Comparison of ENCODE assay signal across 1 cellular context in genomic region chr13:52846567-52847321, GRCh38.
TF ChIP-seq lines count a peak whose summit lies in the region.

No MANE protein-coding gene starts in this region.

TF ChIP-seq in WTC11, 78 proteins besides CTCF, POLR2A, EP300 and RAD21 (continued from another document and continues in another):
- TF ChIP-seq IRF2 (CRISPR knock-in tag; IDR thresholded peaks at IDR 0.05; ENCODE audit: borderline replicate concordance, low read depth) (no peak), ESRRA (CRISPR knock-in tag; IDR thresholded peaks at IDR 0.05; ENCODE audit: borderline replicate concordance) (peak; percentile 98), CBFB (CRISPR knock-in tag; IDR thresholded peaks at IDR 0.05; ENCODE audit: low read depth) (peak; percentile 98), RORB (CRISPR knock-in tag; IDR thresholded peaks at IDR 0.05) (no peak), AR (CRISPR knock-in tag; IDR thresholded peaks at IDR 0.05) (no peak), ZNF232 (CRISPR knock-in tag; IDR thresholded peaks at IDR 0.05) (peak; percentile 99), KAT7 (CRISPR knock-in tag; IDR thresholded peaks at IDR 0.05; ENCODE audit: borderline replicate concordance) (peak; percentile 99), JUN (CRISPR knock-in tag; IDR thresholded peaks at IDR 0.05) (peak; percentile 99), MXD4 (CRISPR knock-in tag; IDR thresholded peaks at IDR 0.05; ENCODE audit: borderline replicate concordance) (no peak), ZNF121 (CRISPR knock-in tag; IDR thresholded peaks at IDR 0.05) (no peak), ATF2 (CRISPR knock-in tag; IDR thresholded peaks at IDR 0.05; ENCODE audit: borderline replicate concordance, low read depth) (peak; percentile 81), ATF1 (CRISPR knock-in tag; IDR thresholded peaks at IDR 0.05) (peak; percentile 96), OVOL2 (CRISPR knock-in tag; IDR thresholded peaks at IDR 0.05; ENCODE audit: borderline replicate concordance) (no peak), ELF4 (CRISPR knock-in tag; IDR thresholded peaks at IDR 0.05; ENCODE audit: low read depth) (peak; percentile 95), E2F4 (CRISPR knock-in tag; IDR thresholded peaks at IDR 0.05; ENCODE audit: borderline replicate concordance, low read depth) (peak; percentile 95), TP53 (CRISPR knock-in tag; IDR thresholded peaks at IDR 0.05) (peak; percentile 98), ETV6 (CRISPR knock-in tag; IDR thresholded peaks at IDR 0.05) (peak; percentile 99), GTF2I (CRISPR knock-in tag; conservative IDR thresholded peaks at IDR 0.05) (no peak), NR2C2 (CRISPR knock-in tag; IDR thresholded peaks at IDR 0.05) (no peak; the same call in 1 of the 2 replicates), NR3C1 (CRISPR knock-in tag; conservative IDR thresholded peaks at IDR 0.05; ENCODE audit: low read depth) (peak; percentile 98; the same call in 1 of the 2 replicates), SMAD4 (CRISPR knock-in tag; IDR thresholded peaks at IDR 0.05) (peak; percentile 96), NFYB (CRISPR knock-in tag; conservative IDR thresholded peaks at IDR 0.05; ENCODE audit: low read depth) (peak; percentile 38; the same call in 1 of the 2 replicates), FOXP1 (CRISPR knock-in tag; IDR thresholded peaks at IDR 0.05; ENCODE audit: borderline replicate concordance) (peak; percentile 99), PRDM15 (CRISPR knock-in tag; IDR thresholded peaks at IDR 0.05) (no peak; the same call in 1 of the 2 replicates), TEAD4 (CRISPR knock-in tag; IDR thresholded peaks at IDR 0.05) (peak; percentile 97), NFE2L1 (CRISPR knock-in tag; IDR thresholded peaks at IDR 0.05) (peak; percentile 96), CDX4 (CRISPR knock-in tag; IDR thresholded peaks at IDR 0.05; ENCODE audit: borderline replicate concordance) (no peak), HMGA2 (CRISPR knock-in tag; IDR thresholded peaks at IDR 0.05) (no peak)
- TF ChIP-seq, protein P1, sequence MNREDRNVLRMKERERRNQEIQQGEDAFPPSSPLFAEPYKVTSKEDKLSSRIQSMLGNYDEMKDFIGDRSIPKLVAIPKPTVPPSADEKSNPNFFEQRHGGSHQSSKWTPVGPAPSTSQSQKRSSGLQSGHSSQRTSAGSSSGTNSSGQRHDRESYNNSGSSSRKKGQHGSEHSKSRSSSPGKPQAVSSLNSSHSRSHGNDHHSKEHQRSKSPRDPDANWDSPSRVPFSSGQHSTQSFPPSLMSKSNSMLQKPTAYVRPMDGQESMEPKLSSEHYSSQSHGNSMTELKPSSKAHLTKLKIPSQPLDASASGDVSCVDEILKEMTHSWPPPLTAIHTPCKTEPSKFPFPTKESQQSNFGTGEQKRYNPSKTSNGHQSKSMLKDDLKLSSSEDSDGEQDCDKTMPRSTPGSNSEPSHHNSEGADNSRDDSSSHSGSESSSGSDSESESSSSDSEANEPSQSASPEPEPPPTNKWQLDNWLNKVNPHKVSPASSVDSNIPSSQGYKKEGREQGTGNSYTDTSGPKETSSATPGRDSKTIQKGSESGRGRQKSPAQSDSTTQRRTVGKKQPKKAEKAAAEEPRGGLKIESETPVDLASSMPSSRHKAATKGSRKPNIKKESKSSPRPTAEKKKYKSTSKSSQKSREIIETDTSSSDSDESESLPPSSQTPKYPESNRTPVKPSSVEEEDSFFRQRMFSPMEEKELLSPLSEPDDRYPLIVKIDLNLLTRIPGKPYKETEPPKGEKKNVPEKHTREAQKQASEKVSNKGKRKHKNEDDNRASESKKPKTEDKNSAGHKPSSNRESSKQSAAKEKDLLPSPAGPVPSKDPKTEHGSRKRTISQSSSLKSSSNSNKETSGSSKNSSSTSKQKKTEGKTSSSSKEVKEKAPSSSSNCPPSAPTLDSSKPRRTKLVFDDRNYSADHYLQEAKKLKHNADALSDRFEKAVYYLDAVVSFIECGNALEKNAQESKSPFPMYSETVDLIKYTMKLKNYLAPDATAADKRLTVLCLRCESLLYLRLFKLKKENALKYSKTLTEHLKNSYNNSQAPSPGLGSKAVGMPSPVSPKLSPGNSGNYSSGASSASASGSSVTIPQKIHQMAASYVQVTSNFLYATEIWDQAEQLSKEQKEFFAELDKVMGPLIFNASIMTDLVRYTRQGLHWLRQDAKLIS (CRISPR knock-in tag; IDR thresholded peaks at IDR 0.05; ENCODE audit: borderline replicate concordance), result peak; percentile 88; the same call in 1 of the 2 replicates
- TF ChIP-seq, protein P2, sequence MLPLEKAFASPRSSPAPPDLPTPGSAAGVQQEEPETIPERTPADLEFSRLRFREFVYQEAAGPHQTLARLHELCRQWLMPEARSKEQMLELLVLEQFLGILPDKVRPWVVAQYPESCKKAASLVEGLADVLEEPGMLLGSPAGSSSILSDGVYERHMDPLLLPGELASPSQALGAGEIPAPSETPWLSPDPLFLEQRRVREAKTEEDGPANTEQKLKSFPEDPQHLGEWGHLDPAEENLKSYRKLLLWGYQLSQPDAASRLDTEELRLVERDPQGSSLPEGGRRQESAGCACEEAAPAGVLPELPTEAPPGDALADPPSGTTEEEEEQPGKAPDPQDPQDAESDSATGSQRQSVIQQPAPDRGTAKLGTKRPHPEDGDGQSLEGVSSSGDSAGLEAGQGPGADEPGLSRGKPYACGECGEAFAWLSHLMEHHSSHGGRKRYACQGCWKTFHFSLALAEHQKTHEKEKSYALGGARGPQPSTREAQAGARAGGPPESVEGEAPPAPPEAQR (CRISPR knock-in tag; IDR thresholded peaks at IDR 0.05), result 0 out of 2 replicates have a peak, but pooled peaks have one; percentile 54
- TF ChIP-seq, protein P3, sequence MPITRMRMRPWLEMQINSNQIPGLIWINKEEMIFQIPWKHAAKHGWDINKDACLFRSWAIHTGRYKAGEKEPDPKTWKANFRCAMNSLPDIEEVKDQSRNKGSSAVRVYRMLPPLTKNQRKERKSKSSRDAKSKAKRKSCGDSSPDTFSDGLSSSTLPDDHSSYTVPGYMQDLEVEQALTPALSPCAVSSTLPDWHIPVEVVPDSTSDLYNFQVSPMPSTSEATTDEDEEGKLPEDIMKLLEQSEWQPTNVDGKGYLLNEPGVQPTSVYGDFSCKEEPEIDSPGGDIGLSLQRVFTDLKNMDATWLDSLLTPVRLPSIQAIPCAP (CRISPR knock-in tag; IDR thresholded peaks at IDR 0.05), result peak; percentile 96
- TF ChIP-seq, protein P4, sequence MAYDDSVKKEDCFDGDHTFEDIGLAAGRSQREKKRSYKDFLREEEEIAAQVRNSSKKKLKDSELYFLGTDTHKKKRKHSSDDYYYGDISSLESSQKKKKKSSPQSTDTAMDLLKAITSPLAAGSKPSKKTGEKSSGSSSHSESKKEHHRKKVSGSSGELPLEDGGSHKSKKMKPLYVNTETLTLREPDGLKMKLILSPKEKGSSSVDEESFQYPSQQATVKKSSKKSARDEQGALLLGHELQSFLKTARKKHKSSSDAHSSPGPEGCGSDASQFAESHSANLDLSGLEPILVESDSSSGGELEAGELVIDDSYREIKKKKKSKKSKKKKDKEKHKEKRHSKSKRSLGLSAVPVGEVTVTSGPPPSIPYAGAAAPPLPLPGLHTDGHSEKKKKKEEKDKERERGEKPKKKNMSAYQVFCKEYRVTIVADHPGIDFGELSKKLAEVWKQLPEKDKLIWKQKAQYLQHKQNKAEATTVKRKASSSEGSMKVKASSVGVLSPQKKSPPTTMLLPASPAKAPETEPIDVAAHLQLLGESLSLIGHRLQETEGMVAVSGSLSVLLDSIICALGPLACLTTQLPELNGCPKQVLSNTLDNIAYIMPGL (CRISPR knock-in tag; IDR thresholded peaks at IDR 0.05), result peak; percentile 98
- TF ChIP-seq, protein P5, sequence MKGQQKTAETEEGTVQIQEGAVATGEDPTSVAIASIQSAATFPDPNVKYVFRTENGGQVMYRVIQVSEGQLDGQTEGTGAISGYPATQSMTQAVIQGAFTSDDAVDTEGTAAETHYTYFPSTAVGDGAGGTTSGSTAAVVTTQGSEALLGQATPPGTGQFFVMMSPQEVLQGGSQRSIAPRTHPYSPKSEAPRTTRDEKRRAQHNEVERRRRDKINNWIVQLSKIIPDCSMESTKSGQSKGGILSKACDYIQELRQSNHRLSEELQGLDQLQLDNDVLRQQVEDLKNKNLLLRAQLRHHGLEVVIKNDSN (CRISPR knock-in tag; IDR thresholded peaks at IDR 0.05), result peak; percentile 86
- TF ChIP-seq, protein P6, sequence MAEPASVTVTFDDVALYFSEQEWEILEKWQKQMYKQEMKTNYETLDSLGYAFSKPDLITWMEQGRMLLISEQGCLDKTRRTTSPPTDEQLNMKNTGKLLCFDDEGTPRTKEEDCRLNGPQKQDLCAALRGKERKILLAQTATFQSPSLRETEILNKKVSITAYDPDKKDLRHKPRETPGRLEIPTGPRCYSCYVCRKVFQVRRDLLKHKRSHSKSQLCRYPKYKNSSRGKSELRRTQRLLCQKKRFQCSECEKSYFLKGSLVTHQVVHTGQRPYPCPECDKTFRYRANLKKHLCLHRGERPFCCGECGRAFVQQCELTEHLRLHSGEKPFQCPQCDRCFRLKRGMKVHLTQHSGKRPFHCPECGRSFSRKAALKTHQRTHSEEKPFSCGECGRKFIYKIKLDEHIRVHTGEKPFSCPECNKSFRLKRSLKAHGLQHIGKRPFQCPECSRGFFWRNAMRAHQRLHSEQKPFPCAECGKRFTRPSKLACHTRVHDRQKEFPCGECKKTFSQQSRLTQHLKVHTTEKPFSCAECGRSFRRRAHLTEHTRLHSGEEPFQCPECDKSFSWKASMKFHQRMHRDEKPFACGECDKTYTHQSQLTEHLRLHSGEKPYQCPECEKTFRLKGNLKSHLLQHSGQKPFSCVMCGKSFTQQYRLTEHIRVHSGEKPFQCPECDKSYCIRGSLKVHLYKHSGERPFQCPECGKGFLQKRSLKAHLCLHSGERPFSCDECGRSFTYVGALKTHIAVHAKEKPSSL (CRISPR knock-in tag; conservative IDR thresholded peaks at IDR 0.05), result no peak
